In genomic region chr11:62137276-62137861, GRCh38 we compare ENCODE assay signal across 31 cellular contexts. TPM values are rescaled to one million over a fixed set of nuclear protein-coding genes. Genes with fewer than 3 reads are reported as not detected.
DNase-seq lines count a peak whose midpoint lies in the region; ATAC-seq and TF ChIP-seq lines count a peak whose summit lies in the region.
"Had no signal": no experiment of that assay in that cellular context is flagged by ENCODE, and none has a peak within 500 bp of the region (broad histone marks: within the 10 kb centered on the region; RNA-seq: fewer than 3 reads in every experiment).

No MANE protein-coding gene starts in this region.

- intact Hi-C loops in cardiac septum (cut with DNase I) (no loop called here), left cardiac atrium (cut with DNase I) (no loop called here)

- ATAC-seq in left cardiac atrium, result no peak
- ATAC-seq in HG02588 (IDR thresholded peaks at IDR 0.05; ENCODE audit: unreplicated experiment), result no peak
- no peak for ATAC-seq in GM21447 (IDR thresholded peaks at IDR 0.05; ENCODE audit: unreplicated experiment)
- ATAC-seq: effector memory CD8-positive, alpha-beta T cell; pancreas had no signal

- no peak overlapping the region for H3K4me3 ChIP-seq in choroid plexus epithelial cell (ENCODE audit: low read depth, low read length)
- H3K4me3 ChIP-seq: pancreas, PC-9, upper lobe of right lung had no signal

- DNase-seq in cardiac septum (ENCODE audit: low spot score), result peak; percentile 67
- no peak for DNase-seq in left cardiac atrium
- DNase-seq in NCI-H146 treated with DMSO at 0.1 percent for 48 hours (lab: John Stamatoyannopoulos, UW; ENCODE audit: unreplicated experiment), result peak; percentile 8
- peak; percentile 65 for DNase-seq in choroid plexus epithelial cell (ENCODE audit: low read depth)
- DNase-seq in middle frontal gyrus (ENCODE audit: extremely low spot score, low spot score), result no peak
- DNase-seq: activated B cell treated with CpG ODN at 0.5 μM for 24 hours; activated CD4-positive, alpha-beta T cell treated with anti-CD3 and anti-CD28 coated beads, Interleukin-2, amount 50 U/mL, for 4 hours; activated naive CD8-positive, alpha-beta T cell treated with anti-CD3 and anti-CD28 coated beads, Interleukin-2, amount 10 ng/mL, durations not matched to agents 7 days and 5 days; central memory CD4-positive, alpha-beta T cell; effector memory CD8-positive, alpha-beta T cell; foreskin fibroblast; HCEC 1CT; NCI-H1105 treated with DMSO at 0.1 percent for 48 hours; NCI-H2029 treated with DMSO at 0.1 percent for 48 hours; NCI-H510A treated with DMSO at 0.1 percent for 48 hours; nephron progenitor cell; NK-92 treated with Interleukin-12 subunit alpha and Interleukin-12 subunit beta, amount 100 ng/mL, for 24 hours; PC-9; SIG-M5; stimulated activated CD4-positive, alpha-beta T cell treated with anti-CD3 and anti-CD28 coated beads, Interleukin-4, amount 100 ng/mL, for 1 hour; stimulated activated naive B cell treated with anti-CD40 and anti-IgM and Interleukin-4, amounts not matched to agents 10 μg/mL and 1 μg/mL and 100 μg/mL, for 72 hours; upper lobe of right lung had no signal

- TF ChIP-seq CTCF in choroid plexus epithelial cell (conservative IDR thresholded peaks at IDR 0.05; ENCODE audit: low read depth, low read length), result no peak

RNA-seq across cellular contexts. Expression of gene INCENP, which starts 13.6 kb away (rescaled TPM):
- total RNA-seq in cardiac septum, result 13.5 TPM
- total RNA-seq in left cardiac atrium, result 10 to 100 TPM; 15.4 to 16.7 TPM

RNA-seq across cellular contexts. Expression of gene SCGB1D1, which starts 52.6 kb away (rescaled TPM):
- not detected for total RNA-seq in cardiac septum
- total RNA-seq in left cardiac atrium, result not detected
- total RNA-seq: activated B cell treated with CpG ODN at 0.5 μM for 24 hours; activated naive CD8-positive, alpha-beta T cell treated with anti-CD3 and anti-CD28 coated beads, Interleukin-2, amount 10 ng/mL, durations not matched to agents 7 days and 5 days; activated T-helper 2 cell treated with anti-CD3 and anti-CD28 coated beads, Interferon-gamma antibody, Interleukin-2, Interleukin-4, amounts not matched to agents 10 μg/mL and 5 μg/mL and 100 μg/mL, durations not matched to agents 14 hours and 24 hours and 36 hours; astrocyte; Daoy; HT-29; lung microvascular endothelial cell; M059J; pancreas; PC-9; upper lobe of right lung had no signal

Comparison
In these comparisons a context has a peak if more than half of its experiments do, and no peak if none do; other contexts are left out.
1. DNase-seq: peak in cardiac septum (single experiment), NCI-H146 treated with DMSO at 0.1 percent for 48 hours (single experiment) and choroid plexus epithelial cell (single experiment); none in left cardiac atrium (single experiment) and middle frontal gyrus (single experiment).